1 cellular context compared by ENCODE assay signal in the genomic region with DNA sequence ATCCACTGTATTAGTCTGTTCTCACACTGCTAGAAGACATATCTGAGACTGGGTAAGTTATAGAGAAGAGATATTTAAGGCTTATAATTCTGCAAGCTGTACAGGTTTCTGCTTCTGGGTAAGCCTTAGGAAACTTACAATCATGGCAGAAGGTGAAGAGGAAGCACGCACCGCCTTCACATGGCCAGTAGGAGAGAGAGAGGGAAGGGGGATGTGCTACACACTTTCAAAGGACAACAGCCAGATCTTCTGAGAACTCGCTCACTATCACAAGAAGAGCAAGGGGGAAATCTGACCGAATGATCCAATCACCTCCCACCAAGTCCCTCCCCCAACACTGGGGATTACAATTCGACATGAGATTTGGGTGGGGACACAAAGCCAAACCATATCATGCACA.
TF ChIP-seq lines count a peak whose summit lies in the region.

No MANE protein-coding gene starts in this region.

TF ChIP-seq in K562, 482 proteins besides CTCF, POLR2A, EP300 and RAD21 (continued from another document):
- TF ChIP-seq, protein P1, sequence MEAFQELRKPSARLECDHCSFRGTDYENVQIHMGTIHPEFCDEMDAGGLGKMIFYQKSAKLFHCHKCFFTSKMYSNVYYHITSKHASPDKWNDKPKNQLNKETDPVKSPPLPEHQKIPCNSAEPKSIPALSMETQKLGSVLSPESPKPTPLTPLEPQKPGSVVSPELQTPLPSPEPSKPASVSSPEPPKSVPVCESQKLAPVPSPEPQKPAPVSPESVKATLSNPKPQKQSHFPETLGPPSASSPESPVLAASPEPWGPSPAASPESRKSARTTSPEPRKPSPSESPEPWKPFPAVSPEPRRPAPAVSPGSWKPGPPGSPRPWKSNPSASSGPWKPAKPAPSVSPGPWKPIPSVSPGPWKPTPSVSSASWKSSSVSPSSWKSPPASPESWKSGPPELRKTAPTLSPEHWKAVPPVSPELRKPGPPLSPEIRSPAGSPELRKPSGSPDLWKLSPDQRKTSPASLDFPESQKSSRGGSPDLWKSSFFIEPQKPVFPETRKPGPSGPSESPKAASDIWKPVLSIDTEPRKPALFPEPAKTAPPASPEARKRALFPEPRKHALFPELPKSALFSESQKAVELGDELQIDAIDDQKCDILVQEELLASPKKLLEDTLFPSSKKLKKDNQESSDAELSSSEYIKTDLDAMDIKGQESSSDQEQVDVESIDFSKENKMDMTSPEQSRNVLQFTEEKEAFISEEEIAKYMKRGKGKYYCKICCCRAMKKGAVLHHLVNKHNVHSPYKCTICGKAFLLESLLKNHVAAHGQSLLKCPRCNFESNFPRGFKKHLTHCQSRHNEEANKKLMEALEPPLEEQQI (IDR thresholded peaks at IDR 0.05): peak; percentile 89
- peak; percentile 76 for TF ChIP-seq CC2D1A (IDR thresholded peaks at IDR 0.05)
TF ChIP-seq in K562: peak in this region for 2.
